In genomic region chr2:130918421-130918820, GRCh38 we compare ENCODE assay signal across 16 cellular contexts.
DNase-seq lines count a peak whose midpoint lies in the region; ATAC-seq and TF ChIP-seq lines count a peak whose summit lies in the region.
"Had no signal": no experiment of that assay in that cellular context is flagged by ENCODE, and none has a peak within 500 bp of the region (broad histone marks: within the 10 kb centered on the region; RNA-seq: fewer than 3 reads in every experiment).

No MANE protein-coding gene starts in this region.

- no peak overlapping the region for H3K4me3 ChIP-seq in GM23338
- H3K4me3 ChIP-seq: BLaER1 treated with 17β-estradiol and CSF1 and Interleukin-3, amounts not matched to agents 10 nM and 100 nM; GM12878 had no signal

- H2AFZ ChIP-seq in GM23338, result peak overlapping the region; percentile 70

- H3K9me2 ChIP-seq in GM23338 (ENCODE audit: insufficient read depth), result no peaks in the 10 kb centered on the region

- H4K20me1 ChIP-seq in GM23338 (replicated peaks; ENCODE audit: insufficient read depth), result no peaks in the 10 kb centered on the region

- ATAC-seq in GM23338, result peak; percentile 21
- no peak for ATAC-seq in T-cell (replicated peaks in 1 of 4)
- ATAC-seq: CD8-positive, alpha-beta T cell; GM12878 had no signal

- no peak overlapping the region for H3K27ac ChIP-seq in GM23338 (ENCODE audit: low read depth)
- peak overlapping the region; percentile 28 for H3K27ac ChIP-seq in RWPE1
- H3K27ac ChIP-seq: BLaER1 treated with 17β-estradiol and CSF1 and Interleukin-3, amounts not matched to agents 10 nM and 100 nM had no signal

- H3F3A ChIP-seq in GM23338 (replicated peaks; ENCODE audit: low read depth), result no peaks in the 10 kb centered on the region

- H3K36me3 Mint-ChIP-seq in GM23338 (ENCODE audit: low read depth) (no peaks in the 10 kb centered on the region), T-cell (no peaks in the 10 kb centered on the region)
- H3K36me3 Mint-ChIP-seq: CD8-positive, alpha-beta T cell had no signal

- POLR2A ChIA-PET in RWPE1 (lab: Yijun Ruan, JAX; ENCODE audit: low non-redundant PET), result no interaction called here
- POLR2A ChIA-PET in T-cell (lab: Charles Lee), result no interaction called here

- CTCF ChIA-PET in RWPE1 (lab: Yijun Ruan, JAX) (interaction anchor here (0.6 kb wide), 1 partner anchor 18 kb away, joined by 3 read pairs; no protein-coding TSS in a partner anchor), T-cell (lab: Charles Lee) (interaction anchor here in 1 of 2 donors (0.6 kb wide), 1 partner anchor 18 kb away, joined by 3 read pairs; no protein-coding TSS in a partner anchor)

- H3K27me3 Mint-ChIP-seq in GM23338 (ENCODE audit: insufficient read depth, low read depth, poor library complexity) (peaks cover 3% of the 10 kb centered on the region), T-cell (peaks cover 10 to 34% of the 10 kb centered on the region in 2 donors)

- no peak for TF ChIP-seq CTCF in GM23338 (conservative IDR thresholded peaks at IDR 0.05; ENCODE audit: low read depth in 2 of 2)
- TF ChIP-seq CTCF in RWPE1 (conservative IDR thresholded peaks at IDR 0.05; ENCODE audit: low read depth), result no peak

- H3K27ac Mint-ChIP-seq in GM23338 (no peak overlapping the region), T-cell (no peak overlapping the region)
- H3K27ac Mint-ChIP-seq: B cell; CD8-positive, alpha-beta T cell had no signal

- peaks cover 15% of the 10 kb centered on the region; the same call in 1 of the 2 replicates for H3K27me3 ChIP-seq in GM23338 (ENCODE audit: insufficient read depth)

- H3K79me2 ChIP-seq in GM23338 (replicated peaks; ENCODE audit: insufficient read depth), result no peaks in the 10 kb centered on the region

- H3K9me3 Mint-ChIP-seq in GM23338 (no peaks in the 10 kb centered on the region), T-cell (no peaks in the 10 kb centered on the region)
- H3K9me3 Mint-ChIP-seq: CD8-positive, alpha-beta T cell had no signal

- peak overlapping the region; percentile 45; the same call in 1 of the 2 replicates for H3K4me2 ChIP-seq in GM23338
- H3K4me2 ChIP-seq: BLaER1 treated with 17β-estradiol and CSF1 and Interleukin-3, amounts not matched to agents 10 nM and 100 nM had no signal

- peaks cover 5% of the 10 kb centered on the region; the same call in 1 of the 2 replicates for H3K4me1 ChIP-seq in GM23338 (ENCODE audit: insufficient read depth)

- DNase-seq in GM23338 (ENCODE audit: low spot score), result peak; percentile 57
- DNase-seq in RWPE1 (ENCODE audit: low spot score), result no peak
- DNase-seq in iPS-NIHi7 (ENCODE audit: extremely low spot score), result peak; percentile 41
- no peak for DNase-seq in HCEC 1CT
- DNase-seq in NCI-H146 treated with DMSO at 0.1 percent for 48 hours (lab: John Stamatoyannopoulos, UW; ENCODE audit: unreplicated experiment), result no peak
- DNase-seq in T-cell, result no peak
- DNase-seq: CD8-positive, alpha-beta T cell; COR-L47; DMS 273 treated with DMSO at 0.1 percent for 48 hours; DMS53; DND-41; EL; IMR-90 had no signal

- H3K36me3 ChIP-seq in GM23338 (ENCODE audit: insufficient read depth), result no peaks in the 10 kb centered on the region
- H3K36me3 ChIP-seq: BLaER1 treated with 17β-estradiol and CSF1 and Interleukin-3, amounts not matched to agents 10 nM and 100 nM had no signal

- H3K4me3 Mint-ChIP-seq in GM23338, result no peak overlapping the region
- no peak overlapping the region for H3K4me3 Mint-ChIP-seq in T-cell
- H3K4me3 Mint-ChIP-seq: B cell; CD8-positive, alpha-beta T cell had no signal

- H3K4me1 Mint-ChIP-seq in GM23338 (peaks cover 19% of the 10 kb centered on the region), T-cell (no peaks in the 10 kb centered on the region)
- H3K4me1 Mint-ChIP-seq: B cell had no signal

TF ChIP-seq in GM23338, 12 proteins besides CTCF, POLR2A, EP300 and RAD21:
- no peak for TF ChIP-seq POLR2AphosphoS5 (IDR thresholded peaks at IDR 0.05; ENCODE audit: low read depth)
- TF ChIP-seq CREB1 (CRISPR knock-in tag; IDR thresholded peaks at IDR 0.05; ENCODE audit: low read depth), result no peak

Comparison
In these comparisons a context has a peak if more than half of its experiments do, and no peak if none do; other contexts are left out.
1. DNase-seq: peak in GM23338 (single experiment) and iPS-NIHi7 (single experiment); none in RWPE1 (single experiment), HCEC 1CT (single experiment), NCI-H146 treated with DMSO at 0.1 percent for 48 hours (single experiment) and T-cell (0 of 34).